8 cellular contexts compared by ENCODE assay signal in the genomic region with DNA sequence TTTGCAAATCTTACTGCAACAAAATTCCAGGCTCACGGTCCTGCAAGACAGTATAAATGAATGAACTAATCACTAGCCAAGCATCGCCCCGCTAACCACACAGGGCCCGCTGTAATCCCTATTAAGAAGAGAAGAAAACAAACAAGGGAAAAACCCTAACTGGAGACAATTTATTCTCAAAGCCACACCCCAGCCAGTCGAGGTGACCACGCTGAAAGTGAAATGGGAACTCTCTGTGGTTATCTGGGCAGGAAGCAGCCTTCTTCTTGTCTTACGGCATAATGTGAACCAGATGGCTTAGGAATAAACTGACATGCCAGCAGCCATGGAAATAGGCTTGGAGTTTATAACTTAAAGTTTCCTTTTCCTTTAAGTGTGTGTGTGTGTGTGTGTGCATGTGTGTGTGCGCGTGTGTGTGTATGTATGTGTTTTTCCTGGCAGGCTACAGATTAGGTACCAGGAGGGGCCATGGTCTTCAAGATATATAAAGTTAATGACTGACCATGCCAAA.
A peak's percentile ranks its signal among the peaks of the same experiment; 100 is the strongest.
DNase-seq lines count a peak whose midpoint lies in the region; ATAC-seq and TF ChIP-seq lines count a peak whose summit lies in the region.

No MANE protein-coding gene starts in this region.

- H3K9me3 ChIP-seq in IMR-90 (ENCODE audit: control insufficient read depth, insufficient read depth, low read length): no peaks in the 10 kb centered on the region
- H3K9me3 ChIP-seq in naive thymus-derived CD4-positive, alpha-beta T cell (ENCODE audit: control insufficient read depth in 2 of 3, low read length in 3 of 3): no peaks in the 10 kb centered on the region

- BruUV-seq in IMR-90 (replicated peaks; lab: Mats Ljungman, UMichigan): no TSS peak

- H3K4me1 ChIP-seq in IMR-90 (ENCODE audit: control insufficient read depth, insufficient read depth, low read length): 0 out of 2 replicates have a peak, but pooled peaks cover 2% of the 10 kb centered on the region
- no peaks in the 10 kb centered on the region for H3K4me1 ChIP-seq in naive thymus-derived CD4-positive, alpha-beta T cell (ENCODE audit: control insufficient read depth in 2 of 2, insufficient read depth in 2 of 2, low read length in 2 of 2)

- peak; percentile 54 for DNase-seq in GM13976 (ENCODE audit: low spot score)
- DNase-seq in IMR-90: peak; percentile 92
- DNase-seq in astrocyte of the spinal cord (ENCODE audit: low read depth, low spot score): peak; percentile 92
- no peak for DNase-seq in naive thymus-derived CD4-positive, alpha-beta T cell
- DNase-seq in NCI-H128 (lab: John Stamatoyannopoulos, UW; ENCODE audit: unreplicated experiment): no peak
- no peak for DNase-seq in activated naive CD4-positive, alpha-beta T cell (lab: John Stamatoyannopoulos, UW)
- DNase-seq in NK-92 (lab: John Stamatoyannopoulos, UW; ENCODE audit: unreplicated experiment): no peak

- H3K9ac ChIP-seq in IMR-90 (ENCODE audit: low read depth, low read length): no peak overlapping the region

- H2BK15ac ChIP-seq in IMR-90 (ENCODE audit: low read depth, low read length): no peak overlapping the region

- TF ChIP-seq RAD21 in IMR-90 (IDR thresholded peaks at IDR 0.05; ENCODE audit: low read length): no peak

- intact Hi-C loops in IMR-90 (cut with micrococcal nuclease): loop anchor here (2.0 kb wide), 1 partner anchor 316 kb away; no protein-coding TSS in a partner anchor
- intact Hi-C loops in naive thymus-derived CD4-positive, alpha-beta T cell (cut with micrococcal nuclease): no loop called here

- peaks cover 0 to 56% (median 11%) of the 10 kb centered on the region in 5 donors for H3K36me3 Mint-ChIP-seq in naive thymus-derived CD4-positive, alpha-beta T cell

- CTCF ChIA-PET in IMR-90 (lab: Yijun Ruan, JAX): no interaction called here
- CTCF ChIA-PET in naive thymus-derived CD4-positive, alpha-beta T cell (lab: Charles Lee): no interaction called here

- peaks cover 9% of the 10 kb centered on the region; the same call in 1 of the 2 replicates for H3K9me1 ChIP-seq in IMR-90 (ENCODE audit: insufficient read depth, low read length)

- H2AK5ac ChIP-seq in IMR-90 (ENCODE audit: low read depth, low read length): no peak overlapping the region

- WGBS in IMR-90 (ENCODE audit: extremely low coverage in 2 of 2, insufficient read length in 1 of 2), 2 experiments: no CpG with 5 or more reads among the region's 9 CpGs

- in situ Hi-C loops in GM13976 (cut with MboI; ENCODE audit: low sequenced_read_pairs, unreplicated experiment): no loop called here
- in situ Hi-C loops in IMR-90 (cut with MboI; ENCODE audit: low sequenced_read_pairs): no loop called here
- in situ Hi-C loops in astrocyte of the spinal cord (cut with HindIII; ENCODE audit: low sequenced_read_pairs): no loop called here

- H3K4me2 ChIP-seq in IMR-90 (ENCODE audit: low read depth, low read length): peak overlapping the region; percentile 32

- peaks cover 11% of the 10 kb centered on the region; the same call in 1 of the 2 replicates for H4K20me1 ChIP-seq in IMR-90 (ENCODE audit: insufficient read depth, low read length)

- H2AK9ac ChIP-seq in IMR-90 (replicated peaks; ENCODE audit: low read depth, low read length, poor library complexity): no peak overlapping the region

- H2BK20ac ChIP-seq in IMR-90 (ENCODE audit: low read depth, low read length): no peak overlapping the region

- no peak overlapping the region for H2BK120ac ChIP-seq in IMR-90 (ENCODE audit: low read depth, low read length)

- no peak overlapping the region for H3K23ac ChIP-seq in IMR-90 (ENCODE audit: low read depth, low read length)

- no peaks in the 10 kb centered on the region for H3K9me3 Mint-ChIP-seq in naive thymus-derived CD4-positive, alpha-beta T cell

- ATAC-seq in GM21825 (IDR thresholded peaks at IDR 0.05; ENCODE audit: unreplicated experiment) (peak; percentile 99), IMR-90 (ENCODE audit: low read depth) (peak; percentile 95)
- peak; percentile 65 for ATAC-seq in naive thymus-derived CD4-positive, alpha-beta T cell

- no peaks in the 10 kb centered on the region for H3K79me1 ChIP-seq in IMR-90 (ENCODE audit: low read depth in 1 of 2, low read length in 2 of 2)

- no peak overlapping the region for H3K27ac ChIP-seq in IMR-90 (ENCODE audit: insufficient read depth, low read length)
- H3K27ac ChIP-seq in naive thymus-derived CD4-positive, alpha-beta T cell (ENCODE audit: low read depth, low read length): no peak overlapping the region

- no peak overlapping the region for H4K91ac ChIP-seq in IMR-90 (ENCODE audit: insufficient read depth, low read depth, low read length)

- no peak for TF ChIP-seq POLR2A in IMR-90 (IDR thresholded peaks at IDR 0.05; ENCODE audit: low read depth, low read length)

- no peak overlapping the region for H3K4ac ChIP-seq in IMR-90 (ENCODE audit: low read depth, low read length)

- no peak overlapping the region for H3K4me3 Mint-ChIP-seq in naive thymus-derived CD4-positive, alpha-beta T cell

- no peaks in the 10 kb centered on the region for H3K27me3 Mint-ChIP-seq in naive thymus-derived CD4-positive, alpha-beta T cell

- dilution Hi-C loops in IMR-90 (cut with HindIII; ENCODE audit: low sequenced_read_pairs, unreplicated experiment): no loop called here

- peak overlapping the region; percentile 17 for H2AFZ ChIP-seq in IMR-90 (replicated peaks; ENCODE audit: low read length, poor library complexity)

- no peak overlapping the region for H4K5ac ChIP-seq in IMR-90 (ENCODE audit: low read depth, low read length)

- POLR2A ChIA-PET in IMR-90 (lab: Charles Lee; ENCODE audit: unreplicated experiment): interaction anchor here (0.5 kb wide), 2 partner anchors 36 to 121 kb away, joined by 8 to 9 read pairs; no protein-coding TSS in a partner anchor
- POLR2A ChIA-PET in naive thymus-derived CD4-positive, alpha-beta T cell (lab: Charles Lee): no interaction called here

- no peak overlapping the region for H2BK5ac ChIP-seq in IMR-90 (ENCODE audit: low read depth, low read length, poor library complexity, severe bottlenecking)

- TF ChIP-seq CTCF in GM13976 (IDR thresholded peaks at IDR 0.05; ENCODE audit: borderline replicate concordance, control extremely low read depth, extremely low read depth, insufficient read depth, missing control alignments): no peak
- no peak for TF ChIP-seq CTCF in IMR-90 (conservative IDR thresholded peaks at IDR 0.05; ENCODE audit: low read depth, low read length)
- TF ChIP-seq CTCF in astrocyte of the spinal cord (IDR thresholded peaks at IDR 0.05; ENCODE audit: low read depth, low read length): no peak

- peaks cover 0 to 12% (median 5%) of the 10 kb centered on the region in 7 donors for H3K4me1 Mint-ChIP-seq in naive thymus-derived CD4-positive, alpha-beta T cell

- no peaks in the 10 kb centered on the region for H3K36me3 ChIP-seq in IMR-90 (ENCODE audit: control insufficient read depth, insufficient read depth, low read length)
- no peaks in the 10 kb centered on the region for H3K36me3 ChIP-seq in naive thymus-derived CD4-positive, alpha-beta T cell (ENCODE audit: control insufficient read depth in 2 of 3, insufficient read depth in 3 of 3, low read length in 3 of 3)

- no peak overlapping the region for H3K14ac ChIP-seq in IMR-90 (replicated peaks; ENCODE audit: low read depth, low read length)

- H3K56ac ChIP-seq in IMR-90 (ENCODE audit: extremely low read depth, insufficient read depth, low read length): no peak overlapping the region

- H3K27ac Mint-ChIP-seq in naive thymus-derived CD4-positive, alpha-beta T cell: no peak overlapping the region

- H3K18ac ChIP-seq in IMR-90 (ENCODE audit: low read depth, low read length): no peak overlapping the region

- peaks cover 14% of the 10 kb centered on the region for H3K27me3 ChIP-seq in IMR-90 (ENCODE audit: control insufficient read depth, insufficient read depth, low read length)
- H3K27me3 ChIP-seq in naive thymus-derived CD4-positive, alpha-beta T cell (ENCODE audit: control insufficient read depth in 2 of 2, insufficient read depth in 2 of 2, low read length in 2 of 2): no peaks in the 10 kb centered on the region

- no peak overlapping the region for H3K4me3 ChIP-seq in IMR-90 (ENCODE audit: insufficient read depth, low read depth, low read length)
- no peak overlapping the region for H3K4me3 ChIP-seq in astrocyte of the spinal cord (ENCODE audit: low read depth, low read length)
- no peak overlapping the region for H3K4me3 ChIP-seq in naive thymus-derived CD4-positive, alpha-beta T cell (ENCODE audit: low read length)

- no peak overlapping the region for H4K8ac ChIP-seq in IMR-90 (ENCODE audit: low read depth in 2 of 2, low read length in 2 of 2)

TF ChIP-seq in IMR-90, 13 proteins besides CTCF, POLR2A, EP300 and RAD21:
- peak; percentile 51; the same call in 1 of the 2 replicates for TF ChIP-seq NFE2L2 (IDR thresholded peaks at IDR 0.05; ENCODE audit: low read depth, low read length)
- TF ChIP-seq CEBPB (IDR thresholded peaks at IDR 0.05; ENCODE audit: low read depth, low read length): no peak

Comparison
In these comparisons a context has a peak if more than half of its experiments do, and no peak if none do; other contexts are left out.
1. DNase-seq: peak in GM13976 (single experiment), IMR-90 (single experiment) and astrocyte of the spinal cord (single experiment); none in naive thymus-derived CD4-positive, alpha-beta T cell (0 of 9), NCI-H128 (single experiment), activated naive CD4-positive, alpha-beta T cell (0 of 4) and NK-92 (single experiment).
2. Peak in every context shown above with its lines, with median percentiles within 50 percentile points of each other: ATAC-seq.